38 cellular contexts compared by ENCODE assay signal in genomic region chr2:236877972-236878371, GRCh38.
"Had no signal": no experiment of that assay in that cellular context is flagged by ENCODE, and none has a peak within 500 bp of the region (broad histone marks: within the 10 kb centered on the region; RNA-seq: fewer than 3 reads in every experiment).

No MANE protein-coding gene starts in this region.

- H3K27me3 ChIP-seq: ascending aorta, body of pancreas, brain microvascular endothelial cell, breast epithelium, cardiac muscle cell had no signal

- H3K9me3 ChIP-seq: adrenal gland, ascending aorta, body of pancreas, breast epithelium had no signal

- H3K27ac Mint-ChIP-seq: activated naive CD4-positive, alpha-beta T cell treated with anti-CD3 and anti-CD28 coated beads for 36 hours; activated naive CD4-positive, alpha-beta T cell treated with anti-CD3 and anti-CD28 coated beads, Interleukin-2, amount 10 ng/mL, durations not matched to agents 7 days and 5 days; activated naive CD4-positive, alpha-beta T cell treated with anti-CD3 and anti-CD28 coated beads, Interleukin-2, amount 50 U/mL, for 24 hours; activated naive CD4-positive, alpha-beta T cell treated with anti-CD3 and anti-CD28 coated beads, Interleukin-2, amount 50 U/mL, for 72 hours; activated naive CD8-positive, alpha-beta T cell; activated naive CD8-positive, alpha-beta T cell treated with anti-CD3 and anti-CD28 coated beads for 36 hours; activated naive CD8-positive, alpha-beta T cell treated with anti-CD3 and anti-CD28 coated beads, Interleukin-2, amount 10 ng/mL, durations not matched to agents 7 days and 5 days; activated naive CD8-positive, alpha-beta T cell treated with anti-CD3 and anti-CD28 coated beads, Interleukin-2, amount 50 U/mL, for 24 hours; activated T-cell treated with anti-CD3 and anti-CD28 coated beads, Interleukin-2, amount 50 U/mL, for 24 hours; activated T-cell treated with anti-CD3 and anti-CD28 coated beads, Interleukin-2, amount 50 U/mL, for 72 hours; activated T-helper 1 cell treated with anti-CD3 and anti-CD28 coated beads, Interleukin-12 subunit alpha, Interleukin-12 subunit beta, Interleukin-2, Interleukin-4 antibody, amounts not matched to agents 30 ng/mL and 10 ng/mL and 1 ng/mL, durations not matched to agents 14 hours and 24 hours and 36 hours; activated T-helper 17 cell treated with anti-CD3 and anti-CD28 coated beads, Interleukin-2, amount 50 U/mL, for 72 hours; activated T-helper 2 cell treated with anti-CD3 and anti-CD28 coated beads, Interferon-gamma antibody, Interleukin-2, Interleukin-4, amounts not matched to agents 10 μg/mL and 5 μg/mL and 100 μg/mL, durations not matched to agents 14 hours and 24 hours and 36 hours; brain had no signal

- H3K4me1 ChIP-seq: adrenal gland, ascending aorta, body of pancreas, breast epithelium had no signal

- DNase-seq: activated effector memory CD4-positive, alpha-beta T cell treated with anti-CD3 and anti-CD28 coated beads, Interleukin-2, amount 50 U/mL, for 16 hours; activated effector memory CD4-positive, alpha-beta T cell treated with Interleukin-2 at 50 U/mL for 16 hours; activated gamma-delta T cell; activated gamma-delta T cell treated with Interleukin-2 at 50 U/mL for 16 hours; activated naive CD4-positive, alpha-beta T cell; activated naive CD4-positive, alpha-beta T cell treated with anti-CD3 and anti-CD28 coated beads for 36 hours; activated naive CD4-positive, alpha-beta T cell treated with anti-CD3 and anti-CD28 coated beads, Interleukin-2, amount 10 ng/mL, durations not matched to agents 7 days and 5 days; activated naive CD4-positive, alpha-beta T cell treated with anti-CD3 and anti-CD28 coated beads, Interleukin-2, amount 50 U/mL, for 16 hours; activated naive CD4-positive, alpha-beta T cell treated with Interleukin-2 at 50 U/mL for 16 hours; activated naive CD8-positive, alpha-beta T cell treated with anti-CD3 and anti-CD28 coated beads for 36 hours; activated naive CD8-positive, alpha-beta T cell treated with anti-CD3 and anti-CD28 coated beads, Interleukin-2, amount 10 ng/mL, durations not matched to agents 7 days and 5 days; activated naive CD8-positive, alpha-beta T cell treated with anti-CD3 and anti-CD28 coated beads, Interleukin-2, amount 50 U/mL, for 24 hours; activated T-cell treated with anti-CD3 and anti-CD28 coated beads, Interleukin-2, amount 50 U/mL, for 1 hour; activated T-cell treated with anti-CD3 and anti-CD28 coated beads, Interleukin-2, amount 50 U/mL, for 24 hours; activated T-cell treated with anti-CD3 and anti-CD28 coated beads, Interleukin-2, amount 50 U/mL, for 4 hours; activated T-cell treated with anti-CD3 and anti-CD28 coated beads, Interleukin-2, amount 50 U/mL, for 48 hours; activated T-cell treated with anti-CD3 and anti-CD28 coated beads, Interleukin-2, amount 50 U/mL, for 72 hours; adrenal gland; amniotic stem cell; amygdala; anterior cingulate cortex; aorta; body of pancreas; brain microvascular endothelial cell; caudate nucleus; central memory CD4-positive, alpha-beta T cell; cerebellar nuclear complex had no signal

- H3K4me3 Mint-ChIP-seq: activated naive CD4-positive, alpha-beta T cell treated with anti-CD3 and anti-CD28 coated beads for 36 hours; activated naive CD4-positive, alpha-beta T cell treated with anti-CD3 and anti-CD28 coated beads, Interleukin-2, amount 10 ng/mL, durations not matched to agents 7 days and 5 days; activated naive CD4-positive, alpha-beta T cell treated with anti-CD3 and anti-CD28 coated beads, Interleukin-2, amount 50 U/mL, for 24 hours; activated naive CD8-positive, alpha-beta T cell; activated naive CD8-positive, alpha-beta T cell treated with anti-CD3 and anti-CD28 coated beads for 36 hours; activated naive CD8-positive, alpha-beta T cell treated with anti-CD3 and anti-CD28 coated beads, Interleukin-2, amount 10 ng/mL, durations not matched to agents 7 days and 5 days; activated naive CD8-positive, alpha-beta T cell treated with anti-CD3 and anti-CD28 coated beads, Interleukin-2, amount 50 U/mL, for 24 hours; activated T-cell treated with anti-CD3 and anti-CD28 coated beads, Interleukin-2, amount 50 U/mL, for 24 hours; activated T-cell treated with anti-CD3 and anti-CD28 coated beads, Interleukin-2, amount 50 U/mL, for 4 hours; activated T-cell treated with anti-CD3 and anti-CD28 coated beads, Interleukin-2, amount 50 U/mL, for 72 hours; activated T-helper 1 cell treated with anti-CD3 and anti-CD28 coated beads, Interleukin-12 subunit alpha, Interleukin-12 subunit beta, Interleukin-2, Interleukin-4 antibody, amounts not matched to agents 30 ng/mL and 10 ng/mL and 1 ng/mL, durations not matched to agents 14 hours and 24 hours and 36 hours; activated T-helper 17 cell treated with anti-CD3 and anti-CD28 coated beads, Interleukin-2, amount 50 U/mL, for 72 hours; brain; central memory CD8-positive, alpha-beta T cell had no signal

- H3K4me1 Mint-ChIP-seq: activated naive CD4-positive, alpha-beta T cell treated with anti-CD3 and anti-CD28 coated beads, Interleukin-2, amount 10 ng/mL, durations not matched to agents 7 days and 5 days; activated naive CD4-positive, alpha-beta T cell treated with anti-CD3 and anti-CD28 coated beads, Interleukin-2, amount 50 U/mL, for 24 hours; activated naive CD8-positive, alpha-beta T cell treated with anti-CD3 and anti-CD28 coated beads for 36 hours; activated naive CD8-positive, alpha-beta T cell treated with anti-CD3 and anti-CD28 coated beads, Interleukin-2, amount 10 ng/mL, durations not matched to agents 7 days and 5 days; activated naive CD8-positive, alpha-beta T cell treated with anti-CD3 and anti-CD28 coated beads, Interleukin-2, amount 50 U/mL, for 24 hours; activated T-helper 17 cell treated with anti-CD3 and anti-CD28 coated beads, Interleukin-2, amount 50 U/mL, for 72 hours; central memory CD8-positive, alpha-beta T cell had no signal

- H3K9me3 Mint-ChIP-seq: activated naive CD4-positive, alpha-beta T cell treated with anti-CD3 and anti-CD28 coated beads for 36 hours; activated naive CD4-positive, alpha-beta T cell treated with anti-CD3 and anti-CD28 coated beads, Interleukin-2, amount 10 ng/mL, durations not matched to agents 7 days and 5 days; activated naive CD4-positive, alpha-beta T cell treated with anti-CD3 and anti-CD28 coated beads, Interleukin-2, amount 50 U/mL, for 24 hours; activated naive CD4-positive, alpha-beta T cell treated with anti-CD3 and anti-CD28 coated beads, Interleukin-2, amount 50 U/mL, for 72 hours; activated naive CD8-positive, alpha-beta T cell treated with anti-CD3 and anti-CD28 coated beads for 36 hours; activated naive CD8-positive, alpha-beta T cell treated with anti-CD3 and anti-CD28 coated beads, Interleukin-2, amount 10 ng/mL, durations not matched to agents 7 days and 5 days; activated naive CD8-positive, alpha-beta T cell treated with anti-CD3 and anti-CD28 coated beads, Interleukin-2, amount 50 U/mL, for 24 hours; activated T-cell treated with anti-CD3 and anti-CD28 coated beads, Interleukin-2, amount 50 U/mL, for 24 hours; activated T-cell treated with anti-CD3 and anti-CD28 coated beads, Interleukin-2, amount 50 U/mL, for 4 hours; activated T-cell treated with anti-CD3 and anti-CD28 coated beads, Interleukin-2, amount 50 U/mL, for 72 hours; activated T-helper 1 cell treated with anti-CD3 and anti-CD28 coated beads, Interleukin-12 subunit alpha, Interleukin-12 subunit beta, Interleukin-2, Interleukin-4 antibody, amounts not matched to agents 30 ng/mL and 10 ng/mL and 1 ng/mL, durations not matched to agents 14 hours and 24 hours and 36 hours; activated T-helper 17 cell treated with anti-CD3 and anti-CD28 coated beads, Interleukin-2, amount 50 U/mL, for 72 hours; activated T-helper 2 cell treated with anti-CD3 and anti-CD28 coated beads, Interferon-gamma antibody, Interleukin-2, Interleukin-4, amounts not matched to agents 10 μg/mL and 5 μg/mL and 100 μg/mL, durations not matched to agents 14 hours and 24 hours and 36 hours; central memory CD8-positive, alpha-beta T cell had no signal

- H3K36me3 Mint-ChIP-seq: activated naive CD4-positive, alpha-beta T cell treated with anti-CD3 and anti-CD28 coated beads, Interleukin-2, amount 10 ng/mL, durations not matched to agents 7 days and 5 days; activated naive CD4-positive, alpha-beta T cell treated with anti-CD3 and anti-CD28 coated beads, Interleukin-2, amount 50 U/mL, for 24 hours; activated naive CD4-positive, alpha-beta T cell treated with anti-CD3 and anti-CD28 coated beads, Interleukin-2, amount 50 U/mL, for 72 hours; activated naive CD8-positive, alpha-beta T cell; activated naive CD8-positive, alpha-beta T cell treated with anti-CD3 and anti-CD28 coated beads for 36 hours; activated naive CD8-positive, alpha-beta T cell treated with anti-CD3 and anti-CD28 coated beads, Interleukin-2, amount 10 ng/mL, durations not matched to agents 7 days and 5 days; brain had no signal

- H3K36me3 ChIP-seq: adrenal gland, ascending aorta, brain microvascular endothelial cell, breast epithelium, cardiac muscle cell had no signal

- H3K27ac ChIP-seq: adrenal gland, ascending aorta, body of pancreas, brain microvascular endothelial cell, breast epithelium, cardiac muscle cell had no signal

- ATAC-seq: activated naive CD4-positive, alpha-beta T cell treated with anti-CD3 and anti-CD28 coated beads, Interleukin-2, amount 50 U/mL, for 72 hours; activated naive CD8-positive, alpha-beta T cell treated with anti-CD3 and anti-CD28 coated beads, Interleukin-2, amount 50 U/mL, for 24 hours; activated T-cell treated with anti-CD3 and anti-CD28 coated beads, Interleukin-2, amount 50 U/mL, for 4 hours; activated T-cell treated with anti-CD3 and anti-CD28 coated beads, Interleukin-2, amount 50 U/mL, for 72 hours; activated T-helper 17 cell treated with anti-CD3 and anti-CD28 coated beads, Interleukin-2, amount 50 U/mL, for 72 hours; body of pancreas had no signal

- H3K27me3 Mint-ChIP-seq: activated naive CD4-positive, alpha-beta T cell treated with anti-CD3 and anti-CD28 coated beads, Interleukin-2, amount 50 U/mL, for 24 hours; activated naive CD8-positive, alpha-beta T cell; activated naive CD8-positive, alpha-beta T cell treated with anti-CD3 and anti-CD28 coated beads, Interleukin-2, amount 50 U/mL, for 24 hours had no signal

- H3K4me3 ChIP-seq: adrenal gland, ascending aorta, body of pancreas, breast epithelium, cardiac muscle cell had no signal
